Comparison of ENCODE assay signal across 1 cellular context in the genomic region with DNA sequence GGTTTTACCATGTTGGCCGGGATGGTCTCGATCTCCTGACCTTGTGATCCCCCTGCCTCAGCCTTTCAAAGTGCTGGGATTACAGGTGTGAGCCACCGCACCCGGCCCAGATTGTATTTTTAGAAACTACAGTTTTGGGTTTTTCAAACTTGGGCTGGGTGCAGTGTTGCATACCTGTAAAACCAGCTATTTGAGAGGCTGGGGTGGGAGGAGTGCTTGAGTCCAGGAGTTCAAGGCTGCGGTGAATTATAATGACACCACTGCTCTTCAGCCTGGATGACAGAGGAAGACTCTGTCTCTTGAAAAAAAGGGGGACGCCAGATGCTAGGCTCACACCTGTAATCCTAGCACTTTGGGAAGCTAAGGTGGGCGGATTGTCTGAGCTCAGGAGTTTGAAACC.
TF ChIP-seq lines count a peak whose summit lies in the region.

No MANE protein-coding gene starts in this region.

TF ChIP-seq in H1, 55 proteins besides CTCF, POLR2A, EP300 and RAD21:
- TF ChIP-seq BRCA1 (IDR thresholded peaks at IDR 0.05; ENCODE audit: low read depth, low read length) (no peak), HDAC6 (IDR thresholded peaks at IDR 0.05; ENCODE audit: low read depth, low read length) (no peak), RBBP5 (IDR thresholded peaks at IDR 0.05; ENCODE audit: borderline replicate concordance, low read depth, low read length) (no peak), BCL11A (IDR thresholded peaks at IDR 0.05; ENCODE audit: low read depth in 2 of 2, low read length in 2 of 2) (no peak), KDM1A (IDR thresholded peaks at IDR 0.05; ENCODE audit: borderline replicate concordance, low read length) (no peak), POLR2AphosphoS5 (IDR thresholded peaks at IDR 0.05; ENCODE audit: low read depth, low read length) (no peak), YY1 (IDR thresholded peaks at IDR 0.05; ENCODE audit: low read depth, low read length) (no peak)
- TF ChIP-seq, protein P1, sequence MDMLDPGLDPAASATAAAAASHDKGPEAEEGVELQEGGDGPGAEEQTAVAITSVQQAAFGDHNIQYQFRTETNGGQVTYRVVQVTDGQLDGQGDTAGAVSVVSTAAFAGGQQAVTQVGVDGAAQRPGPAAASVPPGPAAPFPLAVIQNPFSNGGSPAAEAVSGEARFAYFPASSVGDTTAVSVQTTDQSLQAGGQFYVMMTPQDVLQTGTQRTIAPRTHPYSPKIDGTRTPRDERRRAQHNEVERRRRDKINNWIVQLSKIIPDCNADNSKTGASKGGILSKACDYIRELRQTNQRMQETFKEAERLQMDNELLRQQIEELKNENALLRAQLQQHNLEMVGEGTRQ (IDR thresholded peaks at IDR 0.05; ENCODE audit: low read length), result no peak
- TF ChIP-seq, protein P2, sequence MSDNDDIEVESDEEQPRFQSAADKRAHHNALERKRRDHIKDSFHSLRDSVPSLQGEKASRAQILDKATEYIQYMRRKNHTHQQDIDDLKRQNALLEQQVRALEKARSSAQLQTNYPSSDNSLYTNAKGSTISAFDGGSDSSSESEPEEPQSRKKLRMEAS (IDR thresholded peaks at IDR 0.05), result no peak
- TF ChIP-seq, protein P3, sequence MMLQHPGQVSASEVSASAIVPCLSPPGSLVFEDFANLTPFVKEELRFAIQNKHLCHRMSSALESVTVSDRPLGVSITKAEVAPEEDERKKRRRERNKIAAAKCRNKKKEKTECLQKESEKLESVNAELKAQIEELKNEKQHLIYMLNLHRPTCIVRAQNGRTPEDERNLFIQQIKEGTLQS (IDR thresholded peaks at IDR 0.05; ENCODE audit: insufficient read depth, low read depth, low read length), result no peak
TF ChIP-seq in H1: peak in this region for 0.
